In the genomic region with DNA sequence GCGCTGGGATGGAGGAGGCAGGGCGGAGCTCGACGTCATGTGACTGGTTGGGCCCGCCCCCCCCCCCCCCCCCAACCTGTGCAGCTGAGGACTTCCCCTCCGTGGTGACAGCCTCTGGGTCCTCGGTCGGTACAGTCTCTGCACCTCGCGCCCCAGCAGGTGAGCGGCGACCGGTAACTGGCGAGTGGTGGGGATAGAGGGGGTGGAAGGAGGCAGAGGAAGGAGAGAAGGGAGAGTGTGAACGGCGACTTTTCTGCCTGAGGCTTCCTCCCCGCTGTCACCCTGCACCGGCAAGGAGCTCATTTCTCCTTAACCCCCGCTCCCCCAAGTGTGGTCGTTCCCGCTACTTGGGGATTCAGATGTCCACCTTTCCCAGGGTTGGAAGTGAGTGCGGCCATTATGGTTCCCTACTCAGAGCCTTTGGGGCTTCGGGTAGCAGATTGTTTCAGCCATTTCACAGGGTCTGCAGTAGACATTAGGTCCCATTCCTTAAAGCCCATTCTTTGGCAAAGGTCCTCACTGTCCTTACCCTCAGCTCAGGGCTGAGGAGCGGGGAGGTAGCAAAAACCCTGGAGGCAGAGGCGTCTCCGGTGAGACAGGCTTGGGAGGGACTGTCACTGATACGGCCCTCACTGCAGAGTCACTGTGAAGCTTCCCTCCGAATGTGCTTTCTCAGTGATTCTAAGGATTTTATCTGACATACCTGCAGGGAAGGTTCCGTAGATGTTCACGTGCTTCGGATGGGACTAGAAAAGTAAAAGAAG, we compare ENCODE assay signal across 8 cellular contexts. TPM values are rescaled to one million over a fixed set of nuclear protein-coding genes. Genes with fewer than 3 reads are reported as not detected.
DNase-seq lines count a peak whose midpoint lies in the region; ATAC-seq lines count a peak whose summit lies in the region.

A gene (plus strand): TSS at position 81 of the 764 bp plus-strand sequence. CDS start 31,719 bp downstream, outside the sequence.

- no peaks in the 10 kb centered on the region for H3K27me3 Mint-ChIP-seq in T-helper 17 cell

- no peaks in the 10 kb centered on the region for H3K27me3 ChIP-seq in iPS DF 6.9 (ENCODE audit: control insufficient read depth, insufficient read depth, low read length)
- no peaks in the 10 kb centered on the region for H3K27me3 ChIP-seq in skeletal muscle satellite cell (ENCODE audit: control insufficient read depth, insufficient read depth, low read length)

- H3K27ac Mint-ChIP-seq in T-helper 17 cell = peak within 1 kb of the TSS; percentile 100

- WGBS in iPS DF 6.9 (ENCODE audit: insufficient coverage, insufficient read length) = no CpG with 5 or more reads among the region's 31 CpGs

- ATAC-seq in GM19397 (IDR thresholded peaks at IDR 0.05; ENCODE audit: unreplicated experiment) = peak; percentile 35
- peak; percentile 33 for ATAC-seq in HG03571 (IDR thresholded peaks at IDR 0.05; ENCODE audit: unreplicated experiment)
- peak; percentile 69 for ATAC-seq in T-helper 17 cell

- H3K9ac ChIP-seq in skeletal muscle satellite cell (ENCODE audit: low read depth, low read length) = peak within 1 kb of the TSS; percentile 100

- H3K4me2 ChIP-seq in skeletal muscle satellite cell (ENCODE audit: low read length) = peak within 1 kb of the TSS; percentile 86

- peaks cover 4% of the 10 kb centered on the region for H3K36me3 Mint-ChIP-seq in T-helper 17 cell (ENCODE audit: low read depth)

- peak; percentile 94 for DNase-seq in COR-L47 (lab: John Stamatoyannopoulos, UW)
- DNase-seq in T-helper 17 cell = peak; percentile 68 to 71 (median 70)
- peak in 56 of 58 donors; percentile 45 to 95 (median 86) for DNase-seq in anterior cingulate cortex (lab: John Stamatoyannopoulos, UW)
- DNase-seq in iPS DF 6.9 (ENCODE audit: low read depth, low spot score) = no peak
- DNase-seq in middle frontal gyrus (ENCODE audit: extremely low spot score, low spot score) = no peak

- no peaks in the 10 kb centered on the region for H3K36me3 ChIP-seq in iPS DF 6.9 (ENCODE audit: control insufficient read depth, insufficient read depth, low read length)
- no peaks in the 10 kb centered on the region for H3K36me3 ChIP-seq in skeletal muscle satellite cell (ENCODE audit: insufficient read depth, low read length)

- H3K4me1 ChIP-seq in iPS DF 6.9 (ENCODE audit: control insufficient read depth, insufficient read depth, low read length) (no peaks in the 10 kb centered on the region), skeletal muscle satellite cell (ENCODE audit: control insufficient read depth, insufficient read depth, low read length) (peaks cover 34% of the 10 kb centered on the region)

- peak within 1 kb of the TSS; percentile 98 for H3K4me3 Mint-ChIP-seq in T-helper 17 cell

- peaks cover 40% of the 10 kb centered on the region for H3K4me1 Mint-ChIP-seq in T-helper 17 cell

- H3K27ac ChIP-seq in iPS DF 6.9 (ENCODE audit: low read length) = no peak within 1 kb of the TSS

- H3K9me3 ChIP-seq in T-helper 17 cell (ENCODE audit: control insufficient read depth, low read length, poor library complexity, severe bottlenecking) (no peaks in the 10 kb centered on the region), iPS DF 6.9 (ENCODE audit: control insufficient read depth, insufficient read depth, low read length) (no peaks in the 10 kb centered on the region), skeletal muscle satellite cell (replicated peaks; ENCODE audit: low read length) (no peaks in the 10 kb centered on the region)

- peak within 1 kb of the TSS; percentile 98 for H3K4me3 ChIP-seq in iPS DF 6.9 (ENCODE audit: low read length)
- peak within 1 kb of the TSS; percentile 98 for H3K4me3 ChIP-seq in skeletal muscle satellite cell (ENCODE audit: low read length)

RNA-seq across cellular contexts. Expression of the gene that starts here (rescaled TPM):
- 10 to 100 TPM; 15.1 to 18.3 TPM for total RNA-seq in T-helper 17 cell
- total RNA-seq in skeletal muscle satellite cell (2012; rRNA removed) = 53.1 and 69.0 TPM in 2 replicates

Comparison
In these comparisons a context has a peak if more than half of its experiments do, and no peak if none do; other contexts are left out.
1. DNase-seq: peak in COR-L47 (single experiment), T-helper 17 cell (3 of 3) and anterior cingulate cortex (56 of 58); none in iPS DF 6.9 (single experiment) and middle frontal gyrus (single experiment).
2. Peak in every context shown above with its lines, with median percentiles within 50 percentile points of each other: ATAC-seq.